In genomic region chr1:212630159-212630900, GRCh38 we compare ENCODE assay signal across 9 cellular contexts. TPM values are rescaled to one million over a fixed set of nuclear protein-coding genes. Genes with fewer than 3 reads are reported as not detected.
DNase-seq lines count a peak whose midpoint lies in the region; ATAC-seq, FAIRE-seq and TF ChIP-seq lines count a peak whose summit lies in the region.
"Had no signal": no experiment of that assay in that cellular context is flagged by ENCODE, and none has a peak within 500 bp of the region (broad histone marks: within the 10 kb centered on the region; RNA-seq: fewer than 3 reads in every experiment).

No MANE protein-coding gene starts in this region.

- H2AFZ ChIP-seq in trophoblast cell (ENCODE audit: insufficient read depth, low read length, poor library complexity), result no peak overlapping the region

- DNase-seq in D721Med (ENCODE audit: insufficient read length, low spot score) (peak; percentile 80), RCC 7860 (ENCODE audit: low spot score) (peak; percentile 41), globus pallidus (ENCODE audit: low spot score) (peak; percentile 74), trophoblast cell (peak; percentile 67 to 80), DMS114 treated with DMSO at 0.1 percent for 48 hours (lab: John Stamatoyannopoulos, UW; ENCODE audit: unreplicated experiment) (no peak)

- H3K23ac ChIP-seq in trophoblast cell (ENCODE audit: low read length), result no peak overlapping the region

- peaks cover 4% of the 10 kb centered on the region for H3K9me3 ChIP-seq in trophoblast cell (ENCODE audit: insufficient read depth, low read depth, low read length)

- no peak overlapping the region for H3K9ac ChIP-seq in trophoblast cell (ENCODE audit: low read length)

- H3K79me2 ChIP-seq in trophoblast cell (ENCODE audit: control insufficient read depth, insufficient read depth, low read length, poor library complexity), result no peaks in the 10 kb centered on the region

- peak; percentile 85 for TF ChIP-seq CTCF in D721Med (IDR thresholded peaks at IDR 0.05; ENCODE audit: insufficient read depth, missing control alignments)

- H3K4me3 Mint-ChIP-seq in activated T-helper 17 cell treated with anti-CD3 and anti-CD28 coated beads, Interleukin-2, amount 50 U/mL, for 72 hours, result no peak overlapping the region
- H3K4me3 Mint-ChIP-seq: dendritic cell treated with granulocyte-macrophage colony-stimulating factor and Interleukin-4, amounts not matched to agents 40 ng/mL and 50 ng/mL, for 4 days had no signal

- no peak overlapping the region for H3K4me2 ChIP-seq in trophoblast cell (ENCODE audit: low read length)

- peaks cover 10% of the 10 kb centered on the region in 2 experiments for H3K4me1 ChIP-seq in trophoblast cell (ENCODE audit: control insufficient read depth in 1 of 2, insufficient read depth in 2 of 2, low read length in 2 of 2)

- H3K4me3 ChIP-seq in trophoblast cell (ENCODE audit: low read depth, low read length), result no peak overlapping the region

- H3K9me3 Mint-ChIP-seq in activated T-helper 17 cell treated with anti-CD3 and anti-CD28 coated beads, Interleukin-2, amount 50 U/mL, for 72 hours, result no peaks in the 10 kb centered on the region
- H3K9me3 Mint-ChIP-seq: dendritic cell treated with granulocyte-macrophage colony-stimulating factor and Interleukin-4, amounts not matched to agents 40 ng/mL and 50 ng/mL, for 4 days had no signal

- H3K36me3 ChIP-seq in trophoblast cell (ENCODE audit: control insufficient read depth in 1 of 2, insufficient read depth in 2 of 2, low read length in 2 of 2), result no peaks in the 10 kb centered on the region

- H3K27ac ChIP-seq in trophoblast cell (ENCODE audit: low read depth, low read length), result no peak overlapping the region

- H3K4me1 Mint-ChIP-seq in activated T-helper 17 cell treated with anti-CD3 and anti-CD28 coated beads, Interleukin-2, amount 50 U/mL, for 72 hours, result peaks cover 5% of the 10 kb centered on the region

- H3K27ac Mint-ChIP-seq in activated T-helper 17 cell treated with anti-CD3 and anti-CD28 coated beads, Interleukin-2, amount 50 U/mL, for 72 hours, result no peak overlapping the region
- H3K27ac Mint-ChIP-seq: dendritic cell treated with granulocyte-macrophage colony-stimulating factor and Interleukin-4, amounts not matched to agents 40 ng/mL and 50 ng/mL, for 4 days had no signal

- no peak overlapping the region for H4K12ac ChIP-seq in trophoblast cell (ENCODE audit: low read depth, low read length)

- H4K91ac ChIP-seq in trophoblast cell (ENCODE audit: low read depth, low read length), result no peak overlapping the region

- H3K36me3 Mint-ChIP-seq in activated T-helper 17 cell treated with anti-CD3 and anti-CD28 coated beads, Interleukin-2, amount 50 U/mL, for 72 hours (ENCODE audit: low read depth), result no peaks in the 10 kb centered on the region

- H3K27me3 Mint-ChIP-seq in activated T-helper 17 cell treated with anti-CD3 and anti-CD28 coated beads, Interleukin-2, amount 50 U/mL, for 72 hours, result peaks cover 3% of the 10 kb centered on the region

- no peaks in the 10 kb centered on the region for H3K79me1 ChIP-seq in trophoblast cell (ENCODE audit: low read length)

- no peak overlapping the region for H2BK120ac ChIP-seq in trophoblast cell (ENCODE audit: insufficient read depth, low read length, poor library complexity)

- H3K4ac ChIP-seq in trophoblast cell (ENCODE audit: low read depth, low read length), result no peak overlapping the region

- no peak overlapping the region for H2BK5ac ChIP-seq in trophoblast cell (ENCODE audit: low read depth, low read length, poor library complexity)

- no peaks in the 10 kb centered on the region for H3K27me3 ChIP-seq in trophoblast cell (ENCODE audit: insufficient read depth, low read length)

- H4K8ac ChIP-seq in trophoblast cell (ENCODE audit: low read depth, low read length), result no peak overlapping the region

- ATAC-seq in GM19463 (IDR thresholded peaks at IDR 0.05; ENCODE audit: unreplicated experiment) (peak; percentile 94), HG03469 (IDR thresholded peaks at IDR 0.05; ENCODE audit: unreplicated experiment) (peak; percentile 90)
- ATAC-seq in activated T-helper 17 cell treated with anti-CD3 and anti-CD28 coated beads, Interleukin-2, amount 50 U/mL, for 72 hours (replicated peaks), result peak; percentile 95

- no peak overlapping the region for H3K14ac ChIP-seq in trophoblast cell (ENCODE audit: low read length)

- no peak overlapping the region for H2AK5ac ChIP-seq in trophoblast cell (ENCODE audit: low read length)

- FAIRE-seq in D721Med (lab: Jason Lieb, UNC) (no peak), RCC 7860 (lab: Jason Lieb, UNC) (no peak)

- no peak overlapping the region for H2BK12ac ChIP-seq in trophoblast cell (ENCODE audit: low read length)

- H3K18ac ChIP-seq in trophoblast cell (ENCODE audit: low read length), result no peak overlapping the region

- WGBS in trophoblast cell (ENCODE audit: extremely low coverage, insufficient coverage, insufficient read length), result no CpG with 5 or more reads among the region's 16 CpGs

RNA-seq across cellular contexts. Expression of gene ATF3, which starts 21.8 kb away (rescaled TPM):
- 10 to 100 TPM; 26.7 to 35.6 TPM for total RNA-seq in activated T-helper 17 cell treated with anti-CD3 and anti-CD28 coated beads, Interleukin-2, amount 50 U/mL, for 72 hours
- 120 and 125 TPM in 2 replicates for polyA plus RNA-seq in trophoblast cell (2013)
